ENCODE assay signal across 1 cellular context in the genomic region with DNA sequence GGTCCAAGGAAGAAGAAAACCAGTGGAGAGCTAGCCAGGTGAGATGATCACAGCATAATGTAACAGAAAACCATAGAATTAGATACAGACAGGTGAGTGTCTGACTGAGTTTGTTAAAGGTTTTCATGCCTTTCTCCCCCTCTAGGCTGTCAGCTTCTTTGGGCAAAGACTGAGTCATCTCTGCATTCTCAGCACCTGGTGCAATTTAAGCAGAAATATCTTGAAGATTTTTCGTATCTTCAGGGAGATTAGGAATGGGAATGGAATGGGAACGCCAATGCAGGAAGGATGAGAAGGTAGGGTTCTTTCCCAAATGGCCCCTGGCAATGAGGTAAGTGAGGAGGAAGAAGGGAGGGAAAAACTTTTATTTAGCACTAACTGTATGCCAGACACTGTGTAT.
TF ChIP-seq lines count a peak whose summit lies in the region.

No MANE protein-coding gene starts in this region.

TF ChIP-seq in K562, 482 proteins besides CTCF, POLR2A, EP300 and RAD21:
- TF ChIP-seq, protein P1, sequence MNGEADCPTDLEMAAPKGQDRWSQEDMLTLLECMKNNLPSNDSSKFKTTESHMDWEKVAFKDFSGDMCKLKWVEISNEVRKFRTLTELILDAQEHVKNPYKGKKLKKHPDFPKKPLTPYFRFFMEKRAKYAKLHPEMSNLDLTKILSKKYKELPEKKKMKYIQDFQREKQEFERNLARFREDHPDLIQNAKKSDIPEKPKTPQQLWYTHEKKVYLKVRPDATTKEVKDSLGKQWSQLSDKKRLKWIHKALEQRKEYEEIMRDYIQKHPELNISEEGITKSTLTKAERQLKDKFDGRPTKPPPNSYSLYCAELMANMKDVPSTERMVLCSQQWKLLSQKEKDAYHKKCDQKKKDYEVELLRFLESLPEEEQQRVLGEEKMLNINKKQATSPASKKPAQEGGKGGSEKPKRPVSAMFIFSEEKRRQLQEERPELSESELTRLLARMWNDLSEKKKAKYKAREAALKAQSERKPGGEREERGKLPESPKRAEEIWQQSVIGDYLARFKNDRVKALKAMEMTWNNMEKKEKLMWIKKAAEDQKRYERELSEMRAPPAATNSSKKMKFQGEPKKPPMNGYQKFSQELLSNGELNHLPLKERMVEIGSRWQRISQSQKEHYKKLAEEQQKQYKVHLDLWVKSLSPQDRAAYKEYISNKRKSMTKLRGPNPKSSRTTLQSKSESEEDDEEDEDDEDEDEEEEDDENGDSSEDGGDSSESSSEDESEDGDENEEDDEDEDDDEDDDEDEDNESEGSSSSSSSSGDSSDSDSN (IDR thresholded peaks at IDR 0.05; ENCODE audit: borderline replicate concordance in 1 of 2, low read depth in 2 of 2, low read length in 2 of 2) = no peak
- no peak for TF ChIP-seq SMAD4 (CRISPR knock-in tag; conservative IDR thresholded peaks at IDR 0.05)
- TF ChIP-seq ZNF232 (CRISPR knock-in tag; IDR thresholded peaks at IDR 0.05) = no peak
- no peak for TF ChIP-seq ZNF431 (CRISPR knock-in tag; IDR thresholded peaks at IDR 0.05)
- TF ChIP-seq PHTF2 (CRISPR knock-in tag; IDR thresholded peaks at IDR 0.05) = no peak
- 0 out of 2 replicates have a peak, but pooled peaks have one; percentile 4 for TF ChIP-seq JUND (IDR thresholded peaks at IDR 0.05; ENCODE audit: borderline replicate concordance, low read depth, low read length)
- no peak for TF ChIP-seq JUND (tag; IDR thresholded peaks at IDR 0.05; ENCODE audit: borderline replicate concordance, low read depth, low read length)
- TF ChIP-seq PHF8 (IDR thresholded peaks at IDR 0.05; ENCODE audit: borderline replicate concordance, low read length) = no peak
- TF ChIP-seq, protein P2, sequence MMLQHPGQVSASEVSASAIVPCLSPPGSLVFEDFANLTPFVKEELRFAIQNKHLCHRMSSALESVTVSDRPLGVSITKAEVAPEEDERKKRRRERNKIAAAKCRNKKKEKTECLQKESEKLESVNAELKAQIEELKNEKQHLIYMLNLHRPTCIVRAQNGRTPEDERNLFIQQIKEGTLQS (IDR thresholded peaks at IDR 0.05) = peak; percentile 16; the same call in 1 of the 2 replicates
- TF ChIP-seq, protein P2 (CRISPR knock-in tag; conservative IDR thresholded peaks at IDR 0.05) = no peak
- no peak for TF ChIP-seq ZNF197 (CRISPR knock-in tag; IDR thresholded peaks at IDR 0.05; ENCODE audit: low read depth)
- TF ChIP-seq STAT5A (IDR thresholded peaks at IDR 0.05; ENCODE audit: borderline replicate concordance, low read length) = no peak
